ENCODE assay signal across 21 cellular contexts in the genomic region with DNA sequence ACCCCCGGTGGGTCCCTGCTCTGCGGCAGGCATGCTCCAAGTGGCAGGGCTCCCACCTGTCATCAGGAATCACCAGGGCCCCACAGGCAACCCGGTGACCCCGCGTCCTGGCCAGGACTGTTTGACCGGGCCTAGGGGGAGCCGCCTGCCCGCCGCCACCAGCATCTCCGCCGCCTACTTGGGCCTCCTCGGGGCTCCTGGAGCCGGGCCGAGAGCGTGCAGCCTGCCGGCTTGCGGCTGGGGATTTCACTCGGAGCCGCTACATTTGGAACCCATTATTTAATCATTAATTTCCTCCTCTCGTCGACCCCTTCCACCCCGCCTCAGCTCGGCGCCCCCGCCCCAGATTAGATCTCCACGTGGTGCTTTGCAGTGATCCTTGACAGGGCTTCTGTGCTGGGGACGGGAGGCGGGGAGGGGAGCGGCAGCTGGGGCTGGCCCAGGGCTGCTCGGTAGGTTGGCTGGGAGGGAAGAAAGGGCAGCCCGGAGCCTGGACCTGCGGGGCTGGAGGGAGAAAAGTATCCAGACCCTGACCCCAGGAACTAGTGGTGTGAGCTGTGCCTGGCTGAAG.
A peak's percentile ranks its signal among the peaks of the same experiment; 100 is the strongest.
DNase-seq lines count a peak whose midpoint lies in the region; ATAC-seq and TF ChIP-seq lines count a peak whose summit lies in the region.
"Had no signal": no experiment of that assay in that cellular context is flagged by ENCODE, and none has a peak within 500 bp of the region (broad histone marks: within the 10 kb centered on the region; RNA-seq: fewer than 3 reads in every experiment).

No MANE protein-coding gene starts in this region.

- H3K4me2 ChIP-seq in neuronal stem cell (ENCODE audit: insufficient read depth, low read length, poor library complexity, severe bottlenecking) = no peak overlapping the region

- TF ChIP-seq CTCF in heart right ventricle (IDR thresholded peaks at IDR 0.05) (no peak), colonic mucosa (IDR thresholded peaks at IDR 0.05) (no peak), GM10266 (IDR thresholded peaks at IDR 0.05; ENCODE audit: control insufficient read depth, insufficient read depth, low read depth, missing control alignments) (no peak)

- H3K4me1 ChIP-seq in heart right ventricle (peaks cover 0 to 30% (median 5%) of the 10 kb centered on the region in 9 donors), neuronal stem cell (ENCODE audit: control insufficient read depth in 2 of 2, insufficient read depth in 1 of 2, low read depth in 1 of 2, low read length in 2 of 2) (peaks cover 0 to 2% of the 10 kb centered on the region in 2 donors), colonic mucosa (no peaks in the 10 kb centered on the region)

- peaks cover 0 to 14% (median 0%) of the 10 kb centered on the region in 11 donors for H3K9me3 ChIP-seq in heart right ventricle
- no peaks in the 10 kb centered on the region for H3K9me3 ChIP-seq in neuronal stem cell (replicated peaks in 1 of 2; ENCODE audit: control insufficient read depth in 2 of 2, insufficient read depth in 1 of 2, low read depth in 1 of 2, low read length in 2 of 2)
- H3K9me3 ChIP-seq in colonic mucosa = no peaks in the 10 kb centered on the region

- peak; percentile 77 for DNase-seq in AG20443 (ENCODE audit: low spot score)
- DNase-seq in SK-N-DZ (ENCODE audit: low spot score) = peak; percentile 22
- peak in 1 of 2 donors; percentile 40 for DNase-seq in heart right ventricle
- DNase-seq in neuronal stem cell (ENCODE audit: low spot score) = no peak
- DNase-seq in colonic mucosa = no peak
- DNase-seq in GM10266 (ENCODE audit: extremely low spot score) = no peak
- DNase-seq: activated naive CD4-positive, alpha-beta T cell; amniotic stem cell; DMS79 treated with DMSO at 0.1 percent for 48 hours; effector CD4-positive, alpha-beta T cell; mesendoderm; NCI-H1092; NCI-H2029; NCI-H526 treated with DMSO at 0.1 percent for 48 hours; nephron progenitor cell; OCI-M1; SIG-M5; stimulated activated CD4-positive, alpha-beta T cell treated with anti-CD3 and anti-CD28 coated beads, Interleukin-12 subunit alpha, Interleukin-12 subunit beta, amount 100 ng/mL, for 4 hours had no signal

- no peak overlapping the region for H3K14ac ChIP-seq in neuronal stem cell (ENCODE audit: low read length)

- H3K23ac ChIP-seq in neuronal stem cell (ENCODE audit: low read depth, low read length, poor library complexity) = no peak overlapping the region

- H3K27me3 ChIP-seq in heart right ventricle = peaks cover 0 to 14% (median 7%) of the 10 kb centered on the region in 7 donors
- no peaks in the 10 kb centered on the region for H3K27me3 ChIP-seq in neuronal stem cell (ENCODE audit: control insufficient read depth in 3 of 3, insufficient read depth in 3 of 3, low read depth in 1 of 3, low read length in 3 of 3)
- no peaks in the 10 kb centered on the region for H3K27me3 ChIP-seq in colonic mucosa

- H2AFZ ChIP-seq in neuronal stem cell (ENCODE audit: low read length) = no peak overlapping the region

- H3K27ac ChIP-seq in heart right ventricle (no peak overlapping the region), neuronal stem cell (replicated peaks; ENCODE audit: low read length) (no peak overlapping the region), colonic mucosa (no peak overlapping the region)
- H3K27ac ChIP-seq: heart left ventricle had no signal

- H2AK5ac ChIP-seq in neuronal stem cell (ENCODE audit: low read depth, low read length) = no peak overlapping the region

- H3K4me3 ChIP-seq in heart right ventricle (no peak overlapping the region), neuronal stem cell (ENCODE audit: low read length in 2 of 2) (no peak overlapping the region), colonic mucosa (no peak overlapping the region)
- H3K4me3 ChIP-seq: heart left ventricle had no signal

- intact Hi-C loops in heart right ventricle (cut with DNase I) = no loop called here
- intact Hi-C loops in colonic mucosa (cut with DNase I) = no loop called here

- H2BK120ac ChIP-seq in neuronal stem cell (ENCODE audit: low read depth, low read length) = no peak overlapping the region

- H2BK15ac ChIP-seq in neuronal stem cell (ENCODE audit: low read length) = no peak overlapping the region

- peak overlapping the region; percentile 68 for H3K18ac ChIP-seq in neuronal stem cell (ENCODE audit: low read length)

- 30 to 41% methylated on average over 32 of the region's 32 CpGs for WGBS in heart right ventricle, 2 donors
- no CpG with 5 or more reads among the region's 32 CpGs for WGBS in neuronal stem cell (ENCODE audit: extremely low coverage in 2 of 2, insufficient read length in 2 of 2, insufficient replicate concordance in 1 of 2), 2 donors

- no peak overlapping the region for H3K4ac ChIP-seq in neuronal stem cell (ENCODE audit: low read length)

- no peak overlapping the region for H2BK12ac ChIP-seq in neuronal stem cell (ENCODE audit: low read length)

- peak in 5 of 8 donors; percentile 23 to 58 (median 28) for ATAC-seq in heart right ventricle
- ATAC-seq in HG02642 (IDR thresholded peaks at IDR 0.05; ENCODE audit: poor library complexity, unreplicated experiment) = no peak
- no peak for ATAC-seq in HG03520 (IDR thresholded peaks at IDR 0.05; ENCODE audit: unreplicated experiment)

- H2BK5ac ChIP-seq in neuronal stem cell (ENCODE audit: low read length) = no peak overlapping the region

- no peaks in the 10 kb centered on the region for H3K36me3 ChIP-seq in heart right ventricle
- no peaks in the 10 kb centered on the region for H3K36me3 ChIP-seq in neuronal stem cell (replicated peaks in 1 of 2; ENCODE audit: control insufficient read depth in 2 of 2, insufficient read depth in 2 of 2, low read length in 2 of 2)
- H3K36me3 ChIP-seq in colonic mucosa = no peaks in the 10 kb centered on the region
- H3K36me3 ChIP-seq: heart left ventricle had no signal

- H3K9ac ChIP-seq in neuronal stem cell (ENCODE audit: low read depth, low read length, poor library complexity) (no peak overlapping the region), colonic mucosa (ENCODE audit: low read depth in 2 of 2, low read length in 2 of 2) (no peak overlapping the region)

- no peak overlapping the region for H4K8ac ChIP-seq in neuronal stem cell (ENCODE audit: low read depth, low read length)

- no peak overlapping the region for H4K91ac ChIP-seq in neuronal stem cell (ENCODE audit: low read depth, low read length, poor library complexity)

- no peaks in the 10 kb centered on the region for H3K79me1 ChIP-seq in neuronal stem cell (ENCODE audit: low read depth, low read length)

Comparison
In these comparisons a context has a peak if more than half of its experiments do, and no peak if none do; other contexts are left out.
1. DNase-seq: peak in AG20443 (single experiment) and SK-N-DZ (single experiment); none in neuronal stem cell (single experiment), colonic mucosa (single experiment) and GM10266 (single experiment).
2. ATAC-seq: peak in heart right ventricle (5 of 8); none in HG02642 (single experiment) and HG03520 (single experiment).